Comparison of ENCODE assay signal across 1 cellular context in the genomic region with DNA sequence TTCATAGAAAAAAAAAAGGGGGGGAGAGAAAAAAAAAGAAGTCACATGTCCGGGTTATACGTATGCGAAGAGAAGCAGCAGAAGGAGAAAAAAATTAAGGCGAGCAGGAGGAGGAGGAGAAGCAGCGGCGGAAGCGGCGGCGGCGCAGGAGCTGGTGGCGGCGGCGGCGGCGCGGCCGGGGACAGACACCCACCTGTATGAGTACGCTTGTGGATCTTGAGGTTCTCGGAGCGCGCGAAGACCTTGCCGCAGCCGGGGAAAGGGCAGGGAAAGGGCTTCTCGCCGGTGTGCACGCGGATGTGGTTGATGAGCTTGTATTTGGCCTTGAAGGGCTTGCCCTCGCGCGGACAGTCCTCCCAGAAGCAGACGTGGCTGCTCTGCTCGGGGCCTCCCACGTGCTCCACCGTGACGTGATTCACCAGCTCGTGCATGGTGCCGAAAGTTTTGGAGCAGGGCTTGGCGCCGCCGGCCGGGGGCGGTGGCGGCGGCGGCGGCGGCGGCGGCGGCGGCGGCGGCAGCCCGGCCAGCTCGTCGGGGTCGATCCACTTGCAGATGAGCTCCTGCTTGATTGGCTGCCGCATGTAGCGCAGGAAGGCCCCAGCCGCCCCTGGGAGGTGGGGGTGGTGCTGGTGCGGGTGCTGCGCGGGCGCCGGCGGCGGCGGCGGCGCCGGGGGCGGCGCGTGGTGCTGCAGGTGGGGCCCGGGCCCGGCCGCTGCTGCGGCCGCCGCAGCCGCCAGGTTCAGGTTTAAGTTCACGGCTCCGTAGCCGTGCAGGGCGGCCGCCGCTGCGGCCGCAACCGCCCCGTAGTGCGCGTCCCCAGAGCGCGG.
A peak's percentile ranks its signal among the peaks of the same experiment; 100 is the strongest.
TF ChIP-seq lines count a peak whose summit lies in the region.

No MANE protein-coding gene starts in this region.

TF ChIP-seq in HEK293, 187 proteins besides CTCF, POLR2A, EP300 and RAD21 (continued from another document and continues in another):
- TF ChIP-seq, protein P1, sequence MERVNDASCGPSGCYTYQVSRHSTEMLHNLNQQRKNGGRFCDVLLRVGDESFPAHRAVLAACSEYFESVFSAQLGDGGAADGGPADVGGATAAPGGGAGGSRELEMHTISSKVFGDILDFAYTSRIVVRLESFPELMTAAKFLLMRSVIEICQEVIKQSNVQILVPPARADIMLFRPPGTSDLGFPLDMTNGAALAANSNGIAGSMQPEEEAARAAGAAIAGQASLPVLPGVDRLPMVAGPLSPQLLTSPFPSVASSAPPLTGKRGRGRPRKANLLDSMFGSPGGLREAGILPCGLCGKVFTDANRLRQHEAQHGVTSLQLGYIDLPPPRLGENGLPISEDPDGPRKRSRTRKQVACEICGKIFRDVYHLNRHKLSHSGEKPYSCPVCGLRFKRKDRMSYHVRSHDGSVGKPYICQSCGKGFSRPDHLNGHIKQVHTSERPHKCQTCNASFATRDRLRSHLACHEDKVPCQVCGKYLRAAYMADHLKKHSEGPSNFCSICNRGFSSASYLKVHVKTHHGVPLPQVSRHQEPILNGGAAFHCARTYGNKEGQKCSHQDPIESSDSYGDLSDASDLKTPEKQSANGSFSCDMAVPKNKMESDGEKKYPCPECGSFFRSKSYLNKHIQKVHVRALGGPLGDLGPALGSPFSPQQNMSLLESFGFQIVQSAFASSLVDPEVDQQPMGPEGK (tag by site-specific recombination; IDR thresholded peaks at IDR 0.05) = no peak
- TF ChIP-seq ZSCAN16 (tag by site-specific recombination; IDR thresholded peaks at IDR 0.05) = peak; percentile 52
- peak; percentile 81 for TF ChIP-seq PRDM1 (tag by site-specific recombination; IDR thresholded peaks at IDR 0.05)
- no peak for TF ChIP-seq ZNF664 (tag by site-specific recombination; IDR thresholded peaks at IDR 0.05)
- no peak for TF ChIP-seq ZNF248 (tag by site-specific recombination; IDR thresholded peaks at IDR 0.05)
- no peak for TF ChIP-seq ZNF184 (tag by site-specific recombination; IDR thresholded peaks at IDR 0.05)
- TF ChIP-seq ZBTB7A (tag by site-specific recombination; IDR thresholded peaks at IDR 0.05; ENCODE audit: low read depth) = no peak
- TF ChIP-seq ZNF76 (tag by site-specific recombination; IDR thresholded peaks at IDR 0.05; ENCODE audit: borderline replicate concordance, low read depth) = 0 out of 2 replicates have a peak, but pooled peaks have one; percentile 11
- no peak for TF ChIP-seq ZNF239 (tag by site-specific recombination; IDR thresholded peaks at IDR 0.05)
- no peak for TF ChIP-seq SP3 (tag by site-specific recombination; IDR thresholded peaks at IDR 0.05)
- no peak for TF ChIP-seq REPIN1 (tag by site-specific recombination; IDR thresholded peaks at IDR 0.05; ENCODE audit: low read depth)
- TF ChIP-seq EGR2 (tag by site-specific recombination; IDR thresholded peaks at IDR 0.05; ENCODE audit: low read depth) = peak; percentile 65
- TF ChIP-seq ZSCAN30 (tag by site-specific recombination; IDR thresholded peaks at IDR 0.05) = peak; percentile 52; the same call in 1 of the 2 replicates
- TF ChIP-seq, protein P2, sequence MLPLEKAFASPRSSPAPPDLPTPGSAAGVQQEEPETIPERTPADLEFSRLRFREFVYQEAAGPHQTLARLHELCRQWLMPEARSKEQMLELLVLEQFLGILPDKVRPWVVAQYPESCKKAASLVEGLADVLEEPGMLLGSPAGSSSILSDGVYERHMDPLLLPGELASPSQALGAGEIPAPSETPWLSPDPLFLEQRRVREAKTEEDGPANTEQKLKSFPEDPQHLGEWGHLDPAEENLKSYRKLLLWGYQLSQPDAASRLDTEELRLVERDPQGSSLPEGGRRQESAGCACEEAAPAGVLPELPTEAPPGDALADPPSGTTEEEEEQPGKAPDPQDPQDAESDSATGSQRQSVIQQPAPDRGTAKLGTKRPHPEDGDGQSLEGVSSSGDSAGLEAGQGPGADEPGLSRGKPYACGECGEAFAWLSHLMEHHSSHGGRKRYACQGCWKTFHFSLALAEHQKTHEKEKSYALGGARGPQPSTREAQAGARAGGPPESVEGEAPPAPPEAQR (tag by site-specific recombination; IDR thresholded peaks at IDR 0.05) = no peak
- TF ChIP-seq, protein P3, sequence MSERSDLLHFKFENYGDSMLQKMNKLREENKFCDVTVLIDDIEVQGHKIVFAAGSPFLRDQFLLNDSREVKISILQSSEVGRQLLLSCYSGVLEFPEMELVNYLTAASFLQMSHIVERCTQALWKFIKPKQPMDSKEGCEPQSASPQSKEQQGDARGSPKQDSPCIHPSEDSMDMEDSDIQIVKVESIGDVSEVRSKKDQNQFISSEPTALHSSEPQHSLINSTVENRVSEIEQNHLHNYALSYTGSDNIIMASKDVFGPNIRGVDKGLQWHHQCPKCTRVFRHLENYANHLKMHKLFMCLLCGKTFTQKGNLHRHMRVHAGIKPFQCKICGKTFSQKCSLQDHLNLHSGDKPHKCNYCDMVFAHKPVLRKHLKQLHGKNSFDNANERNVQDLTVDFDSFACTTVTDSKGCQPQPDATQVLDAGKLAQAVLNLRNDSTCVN (tag by site-specific recombination; optimal IDR thresholded peaks at IDR 0.05) = peak; percentile 88
- peak; percentile 71 for TF ChIP-seq ZNF629 (tag by site-specific recombination; IDR thresholded peaks at IDR 0.05)
- TF ChIP-seq ZNF2 (tag by site-specific recombination; IDR thresholded peaks at IDR 0.05) = peak; percentile 66; the same call in 1 of the 2 replicates
- no peak for TF ChIP-seq TRIM28 (IDR thresholded peaks at IDR 0.05; ENCODE audit: borderline replicate concordance, low read length)
- TF ChIP-seq ZEB2 (tag by site-specific recombination; IDR thresholded peaks at IDR 0.05) = peak; percentile 73
- peak; percentile 30; the same call in 1 of the 2 replicates for TF ChIP-seq KLF8 (tag by site-specific recombination; IDR thresholded peaks at IDR 0.05)
- TF ChIP-seq, protein P4, sequence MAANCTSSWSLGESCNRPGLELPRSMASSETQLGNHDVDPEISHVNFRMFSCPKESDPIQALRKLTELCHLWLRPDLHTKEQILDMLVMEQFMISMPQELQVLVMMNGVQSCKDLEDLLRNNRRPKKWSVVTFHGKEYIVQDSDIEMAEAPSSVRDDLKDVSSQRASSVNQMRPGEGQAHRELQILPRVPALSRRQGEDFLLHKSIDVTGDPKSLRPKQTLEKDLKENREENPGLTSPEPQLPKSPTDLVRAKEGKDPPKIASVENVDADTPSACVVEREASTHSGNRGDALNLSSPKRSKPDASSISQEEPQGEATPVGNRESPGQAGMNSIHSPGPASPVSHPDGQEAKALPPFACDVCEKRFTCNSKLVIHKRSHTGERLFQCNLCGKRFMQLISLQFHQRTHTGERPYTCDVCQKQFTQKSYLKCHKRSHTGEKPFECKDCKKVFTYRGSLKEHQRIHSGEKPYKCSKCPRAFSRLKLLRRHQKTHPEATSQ (tag by site-specific recombination; IDR thresholded peaks at IDR 0.05) = no peak
- no peak for TF ChIP-seq ZNF16 (tag by site-specific recombination; IDR thresholded peaks at IDR 0.05; ENCODE audit: low read depth)
- TF ChIP-seq ZNF548 (tag by site-specific recombination; IDR thresholded peaks at IDR 0.05) = no peak
- TF ChIP-seq, protein P5, sequence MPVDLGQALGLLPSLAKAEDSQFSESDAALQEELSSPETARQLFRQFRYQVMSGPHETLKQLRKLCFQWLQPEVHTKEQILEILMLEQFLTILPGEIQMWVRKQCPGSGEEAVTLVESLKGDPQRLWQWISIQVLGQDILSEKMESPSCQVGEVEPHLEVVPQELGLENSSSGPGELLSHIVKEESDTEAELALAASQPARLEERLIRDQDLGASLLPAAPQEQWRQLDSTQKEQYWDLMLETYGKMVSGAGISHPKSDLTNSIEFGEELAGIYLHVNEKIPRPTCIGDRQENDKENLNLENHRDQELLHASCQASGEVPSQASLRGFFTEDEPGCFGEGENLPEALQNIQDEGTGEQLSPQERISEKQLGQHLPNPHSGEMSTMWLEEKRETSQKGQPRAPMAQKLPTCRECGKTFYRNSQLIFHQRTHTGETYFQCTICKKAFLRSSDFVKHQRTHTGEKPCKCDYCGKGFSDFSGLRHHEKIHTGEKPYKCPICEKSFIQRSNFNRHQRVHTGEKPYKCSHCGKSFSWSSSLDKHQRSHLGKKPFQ (tag by site-specific recombination; IDR thresholded peaks at IDR 0.05) = peak; percentile 18; the same call in 1 of the 2 replicates
- TF ChIP-seq SP7 (tag by site-specific recombination; IDR thresholded peaks at IDR 0.05) = peak; percentile 75
- TF ChIP-seq, protein P6, sequence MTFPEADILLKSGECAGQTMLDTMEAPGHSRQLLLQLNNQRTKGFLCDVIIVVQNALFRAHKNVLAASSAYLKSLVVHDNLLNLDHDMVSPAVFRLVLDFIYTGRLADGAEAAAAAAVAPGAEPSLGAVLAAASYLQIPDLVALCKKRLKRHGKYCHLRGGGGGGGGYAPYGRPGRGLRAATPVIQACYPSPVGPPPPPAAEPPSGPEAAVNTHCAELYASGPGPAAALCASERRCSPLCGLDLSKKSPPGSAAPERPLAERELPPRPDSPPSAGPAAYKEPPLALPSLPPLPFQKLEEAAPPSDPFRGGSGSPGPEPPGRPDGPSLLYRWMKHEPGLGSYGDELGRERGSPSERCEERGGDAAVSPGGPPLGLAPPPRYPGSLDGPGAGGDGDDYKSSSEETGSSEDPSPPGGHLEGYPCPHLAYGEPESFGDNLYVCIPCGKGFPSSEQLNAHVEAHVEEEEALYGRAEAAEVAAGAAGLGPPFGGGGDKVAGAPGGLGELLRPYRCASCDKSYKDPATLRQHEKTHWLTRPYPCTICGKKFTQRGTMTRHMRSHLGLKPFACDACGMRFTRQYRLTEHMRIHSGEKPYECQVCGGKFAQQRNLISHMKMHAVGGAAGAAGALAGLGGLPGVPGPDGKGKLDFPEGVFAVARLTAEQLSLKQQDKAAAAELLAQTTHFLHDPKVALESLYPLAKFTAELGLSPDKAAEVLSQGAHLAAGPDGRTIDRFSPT (tag by site-specific recombination; IDR thresholded peaks at IDR 0.05) = peak; percentile 69; the same call in 1 of the 2 replicates
- TF ChIP-seq ZNF146 (tag by site-specific recombination; IDR thresholded peaks at IDR 0.05) = no peak
- peak; percentile 26; the same call in 1 of the 2 replicates for TF ChIP-seq ZNF324 (tag by site-specific recombination; IDR thresholded peaks at IDR 0.05)
- 0 out of 2 replicates have a peak, but pooled peaks have one; percentile 51 for TF ChIP-seq GLI4 (tag by site-specific recombination; IDR thresholded peaks at IDR 0.05)
- TF ChIP-seq BCL11B (tag by site-specific recombination; IDR thresholded peaks at IDR 0.05; ENCODE audit: low read depth) = peak; percentile 87; the same call in 1 of the 2 replicates
- TF ChIP-seq MEIS1 (CRISPR knock-in tag; IDR thresholded peaks at IDR 0.05; ENCODE audit: borderline replicate concordance) = no peak
- TF ChIP-seq ZNF423 (tag by site-specific recombination; IDR thresholded peaks at IDR 0.05) = no peak
- no peak for TF ChIP-seq ZNF707 (tag by site-specific recombination; IDR thresholded peaks at IDR 0.05)
- no peak for TF ChIP-seq ZNF549 (tag by site-specific recombination; IDR thresholded peaks at IDR 0.05)
- TF ChIP-seq ZFHX2 (tag by site-specific recombination; conservative IDR thresholded peaks at IDR 0.05) = peak; percentile 74
- TF ChIP-seq GLIS1 (tag by site-specific recombination; IDR thresholded peaks at IDR 0.05) = no peak
- no peak for TF ChIP-seq ZNF221 (tag by site-specific recombination; IDR thresholded peaks at IDR 0.05; ENCODE audit: borderline replicate concordance)
- TF ChIP-seq, protein P7, sequence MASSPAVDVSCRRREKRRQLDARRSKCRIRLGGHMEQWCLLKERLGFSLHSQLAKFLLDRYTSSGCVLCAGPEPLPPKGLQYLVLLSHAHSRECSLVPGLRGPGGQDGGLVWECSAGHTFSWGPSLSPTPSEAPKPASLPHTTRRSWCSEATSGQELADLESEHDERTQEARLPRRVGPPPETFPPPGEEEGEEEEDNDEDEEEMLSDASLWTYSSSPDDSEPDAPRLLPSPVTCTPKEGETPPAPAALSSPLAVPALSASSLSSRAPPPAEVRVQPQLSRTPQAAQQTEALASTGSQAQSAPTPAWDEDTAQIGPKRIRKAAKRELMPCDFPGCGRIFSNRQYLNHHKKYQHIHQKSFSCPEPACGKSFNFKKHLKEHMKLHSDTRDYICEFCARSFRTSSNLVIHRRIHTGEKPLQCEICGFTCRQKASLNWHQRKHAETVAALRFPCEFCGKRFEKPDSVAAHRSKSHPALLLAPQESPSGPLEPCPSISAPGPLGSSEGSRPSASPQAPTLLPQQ (tag by site-specific recombination; IDR thresholded peaks at IDR 0.05) = no peak; the same call in 1 of the 2 replicates
- no peak for TF ChIP-seq ZNF23 (tag by site-specific recombination; IDR thresholded peaks at IDR 0.05; ENCODE audit: borderline replicate concordance)
- TF ChIP-seq, protein P8, sequence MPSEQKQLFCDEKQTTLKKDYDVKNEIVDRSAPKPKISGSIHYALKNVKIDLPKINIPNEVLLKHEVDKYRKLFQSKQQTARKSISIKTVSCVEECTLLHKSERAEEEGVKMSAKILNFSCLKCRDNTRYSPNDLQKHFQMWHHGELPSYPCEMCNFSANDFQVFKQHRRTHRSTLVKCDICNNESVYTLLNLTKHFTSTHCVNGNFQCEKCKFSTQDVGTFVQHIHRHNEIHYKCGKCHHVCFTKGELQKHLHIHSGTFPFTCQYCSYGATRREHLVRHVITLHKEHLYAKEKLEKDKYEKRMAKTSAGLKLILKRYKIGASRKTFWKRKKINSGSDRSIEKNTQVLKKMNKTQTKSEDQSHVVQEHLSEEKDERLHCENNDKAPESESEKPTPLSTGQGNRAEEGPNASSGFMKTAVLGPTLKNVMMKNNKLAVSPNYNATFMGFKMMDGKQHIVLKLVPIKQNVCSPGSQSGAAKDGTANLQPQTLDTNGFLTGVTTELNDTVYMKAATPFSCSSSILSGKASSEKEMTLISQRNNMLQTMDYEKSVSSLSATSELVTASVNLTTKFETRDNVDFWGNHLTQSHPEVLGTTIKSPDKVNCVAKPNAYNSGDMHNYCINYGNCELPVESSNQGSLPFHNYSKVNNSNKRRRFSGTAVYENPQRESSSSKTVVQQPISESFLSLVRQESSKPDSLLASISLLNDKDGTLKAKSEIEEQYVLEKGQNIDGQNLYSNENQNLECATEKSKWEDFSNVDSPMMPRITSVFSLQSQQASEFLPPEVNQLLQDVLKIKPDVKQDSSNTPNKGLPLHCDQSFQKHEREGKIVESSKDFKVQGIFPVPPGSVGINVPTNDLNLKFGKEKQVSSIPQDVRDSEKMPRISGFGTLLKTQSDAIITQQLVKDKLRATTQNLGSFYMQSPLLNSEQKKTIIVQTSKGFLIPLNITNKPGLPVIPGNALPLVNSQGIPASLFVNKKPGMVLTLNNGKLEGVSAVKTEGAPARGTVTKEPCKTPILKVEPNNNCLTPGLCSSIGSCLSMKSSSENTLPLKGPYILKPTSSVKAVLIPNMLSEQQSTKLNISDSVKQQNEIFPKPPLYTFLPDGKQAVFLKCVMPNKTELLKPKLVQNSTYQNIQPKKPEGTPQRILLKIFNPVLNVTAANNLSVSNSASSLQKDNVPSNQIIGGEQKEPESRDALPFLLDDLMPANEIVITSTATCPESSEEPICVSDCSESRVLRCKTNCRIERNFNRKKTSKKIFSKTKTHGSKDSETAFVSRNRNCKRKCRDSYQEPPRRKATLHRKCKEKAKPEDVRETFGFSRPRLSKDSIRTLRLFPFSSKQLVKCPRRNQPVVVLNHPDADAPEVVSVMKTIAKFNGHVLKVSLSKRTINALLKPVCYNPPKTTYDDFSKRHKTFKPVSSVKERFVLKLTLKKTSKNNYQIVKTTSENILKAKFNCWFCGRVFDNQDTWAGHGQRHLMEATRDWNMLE (tag by site-specific recombination; conservative IDR thresholded peaks at IDR 0.05; ENCODE audit: low read depth) = no peak
- TF ChIP-seq ZNF514 (tag by site-specific recombination; IDR thresholded peaks at IDR 0.05) = no peak
- TF ChIP-seq ZNF776 (tag by site-specific recombination; IDR thresholded peaks at IDR 0.05; ENCODE audit: borderline replicate concordance) = no peak
- peak; percentile 28; the same call in 1 of the 2 replicates for TF ChIP-seq OSR2 (tag by site-specific recombination; IDR thresholded peaks at IDR 0.05)
- peak; percentile 85 for TF ChIP-seq ZNF600 (tag by site-specific recombination; IDR thresholded peaks at IDR 0.05)
- no peak for TF ChIP-seq GFI1B (tag by site-specific recombination; IDR thresholded peaks at IDR 0.05)
